In genomic region chr10:30527623-30528426, GRCh38 we compare ENCODE assay signal across 1 cellular context.
TF ChIP-seq lines count a peak whose summit lies in the region.

No MANE protein-coding gene starts in this region.

TF ChIP-seq in H1, 55 proteins besides CTCF, POLR2A, EP300 and RAD21 (continued from another document):
- TF ChIP-seq GTF2F1 (IDR thresholded peaks at IDR 0.05; ENCODE audit: borderline replicate concordance, low read depth, low read length) = no peak
- TF ChIP-seq SUZ12 (IDR thresholded peaks at IDR 0.05; ENCODE audit: low read length) = no peak
- TF ChIP-seq TCF12 (IDR thresholded peaks at IDR 0.05; ENCODE audit: low read depth, low read length) = no peak
- TF ChIP-seq RFX5 (IDR thresholded peaks at IDR 0.05; ENCODE audit: borderline replicate concordance, low read depth, low read length) = no peak
- no peak for TF ChIP-seq SIX5 (IDR thresholded peaks at IDR 0.05; ENCODE audit: low read depth, low read length)
TF ChIP-seq in H1: peak in this region for 0.
